10 cellular contexts compared by ENCODE assay signal in genomic region chr10:61452229-61452651, GRCh38. TPM values are rescaled to one million over a fixed set of nuclear protein-coding genes. Genes with fewer than 3 reads are reported as not detected.
DNase-seq lines count a peak whose midpoint lies in the region; ATAC-seq and TF ChIP-seq lines count a peak whose summit lies in the region.
"Had no signal": no experiment of that assay in that cellular context is flagged by ENCODE, and none has a peak within 500 bp of the region (broad histone marks: within the 10 kb centered on the region; RNA-seq: fewer than 3 reads in every experiment).

No MANE protein-coding gene starts in this region.

- H3K36me3 ChIP-seq in colonic mucosa (no peaks in the 10 kb centered on the region), lower lobe of right lung (no peaks in the 10 kb centered on the region), thyroid gland (no peaks in the 10 kb centered on the region), PC-3 (ENCODE audit: low read depth, low read length) (no peaks in the 10 kb centered on the region)

- TF ChIP-seq CTCF in colonic mucosa (IDR thresholded peaks at IDR 0.05) (no peak), lower lobe of right lung (IDR thresholded peaks at IDR 0.05) (no peak), thyroid gland (IDR thresholded peaks at IDR 0.05) (no peak), PC-3 (conservative IDR thresholded peaks at IDR 0.05; ENCODE audit: low read depth, low read length) (no peak)

- H3K4me3 ChIP-seq in colonic mucosa = peak overlapping the region; percentile 35
- H3K4me3 ChIP-seq in lower lobe of right lung = peak overlapping the region; percentile 58
- H3K4me3 ChIP-seq in thyroid gland (replicated peaks in 1 of 3) = peak overlapping the region in 2 of 3 donors; percentile 14 to 49
- H3K4me3 ChIP-seq in PC-3 (ENCODE audit: low read length) = no peak overlapping the region

- H3K79me2 ChIP-seq in PC-3 (ENCODE audit: low read length) = no peaks in the 10 kb centered on the region

- H3K4me1 ChIP-seq in colonic mucosa (no peaks in the 10 kb centered on the region), lower lobe of right lung (peaks cover 24% of the 10 kb centered on the region), thyroid gland (peaks cover 29 to 30% of the 10 kb centered on the region in 2 donors), PC-3 (ENCODE audit: insufficient read depth, low read length) (no peaks in the 10 kb centered on the region)

- ATAC-seq in lower lobe of right lung (peak; percentile 7 to 25), PC-3 (no peak)

- BruUV-seq in PC-3 (replicated peaks; lab: Mats Ljungman, UMichigan) = no TSS peak

- H3K27me3 Mint-ChIP-seq in activated T-cell treated with anti-CD3 and anti-CD28 coated beads, Interleukin-2, amount 50 U/mL, for 24 hours = peaks cover 51% of the 10 kb centered on the region

- intact Hi-C loops in colonic mucosa (cut with DNase I) (no loop called here), lower lobe of right lung (cut with DNase I) (no loop called here), thyroid gland (cut with DNase I) (no loop called here), PC-3 (cut with micrococcal nuclease) (no loop called here)

- peak overlapping the region in 1 of 2 donors; percentile 69 for H3K9ac ChIP-seq in colonic mucosa (ENCODE audit: low read depth in 2 of 2, low read length in 2 of 2)
- no peak overlapping the region for H3K9ac ChIP-seq in PC-3 (ENCODE audit: low read length)

- CTCF ChIA-PET in PC-3 (lab: Charles Lee) = no interaction called here

- peaks cover 10% of the 10 kb centered on the region for H3K4me1 Mint-ChIP-seq in activated T-cell treated with anti-CD3 and anti-CD28 coated beads, Interleukin-2, amount 50 U/mL, for 24 hours (ENCODE audit: low read depth)
- H3K4me1 Mint-ChIP-seq: central memory CD8-positive, alpha-beta T cell had no signal

- H3K27me3 ChIP-seq in colonic mucosa (peaks cover 10% of the 10 kb centered on the region), lower lobe of right lung (ENCODE audit: low read depth) (peaks cover 17% of the 10 kb centered on the region), thyroid gland (no peaks in the 10 kb centered on the region), PC-3 (ENCODE audit: low read length) (no peaks in the 10 kb centered on the region)

- H3K27ac Mint-ChIP-seq in activated T-cell treated with anti-CD3 and anti-CD28 coated beads, Interleukin-2, amount 50 U/mL, for 24 hours = no peak overlapping the region
- H3K27ac Mint-ChIP-seq: CD8-positive, alpha-beta memory T cell had no signal

- H3K9me2 ChIP-seq in PC-3 (replicated peaks; ENCODE audit: low read length) = no peaks in the 10 kb centered on the region; the same call in 1 of the 2 replicates

- DNase-seq in activated T-cell treated with anti-CD3 and anti-CD28 coated beads, Interleukin-2, amount 50 U/mL, for 24 hours = peak; percentile 30
- DNase-seq in activated T-cell treated with anti-CD3 and anti-CD28 coated beads for 4 hours = no peak
- DNase-seq in colonic mucosa = no peak
- no peak for DNase-seq in lower lobe of right lung
- DNase-seq in thyroid gland = peak; percentile 19 to 49
- DNase-seq in PC-3 = no peak
- no peak for DNase-seq in GM03348 (ENCODE audit: low spot score)
- DNase-seq in stimulated activated CD4-positive, alpha-beta T cell treated with anti-CD3 and anti-CD28 coated beads, Interleukin-4, amount 100 ng/mL, for 24 hours = no peak
- DNase-seq: CD8-positive, alpha-beta memory T cell had no signal

- no peak overlapping the region for H2AFZ ChIP-seq in PC-3 (ENCODE audit: low read length)

- no peaks in the 10 kb centered on the region for H3F3A ChIP-seq in PC-3 (ENCODE audit: low read length, unreplicated experiment)

- POLR2A ChIA-PET in PC-3 (lab: Charles Lee; ENCODE audit: unreplicated experiment) = no interaction called here

- H3K27ac ChIP-seq in colonic mucosa (no peak overlapping the region), lower lobe of right lung (no peak overlapping the region), thyroid gland (no peak overlapping the region), PC-3 (ENCODE audit: low read length) (no peak overlapping the region)

- no peaks in the 10 kb centered on the region for H3K36me3 Mint-ChIP-seq in activated T-cell treated with anti-CD3 and anti-CD28 coated beads, Interleukin-2, amount 50 U/mL, for 24 hours (ENCODE audit: low read depth)
- H3K36me3 Mint-ChIP-seq: CD8-positive, alpha-beta memory T cell had no signal

- peak overlapping the region; percentile 52 for H3K4me3 Mint-ChIP-seq in activated T-cell treated with anti-CD3 and anti-CD28 coated beads, Interleukin-2, amount 50 U/mL, for 24 hours
- H3K4me3 Mint-ChIP-seq: central memory CD8-positive, alpha-beta T cell had no signal

- TF ChIP-seq POLR2A in thyroid gland (IDR thresholded peaks at IDR 0.05) = no peak

- 4 to 25% methylated on average over 9 to 23 of the region's 24 CpGs for WGBS in thyroid gland, 2 donors

- H4K20me1 ChIP-seq in PC-3 (ENCODE audit: low read length) = no peaks in the 10 kb centered on the region

- H3K9me3 Mint-ChIP-seq in activated T-cell treated with anti-CD3 and anti-CD28 coated beads, Interleukin-2, amount 50 U/mL, for 24 hours = no peaks in the 10 kb centered on the region
- H3K9me3 Mint-ChIP-seq: CD8-positive, alpha-beta memory T cell; central memory CD8-positive, alpha-beta T cell had no signal

- no peak overlapping the region for H3K4me2 ChIP-seq in PC-3 (ENCODE audit: low read length)

- H3K9me3 ChIP-seq in colonic mucosa = no peaks in the 10 kb centered on the region
- H3K9me3 ChIP-seq in lower lobe of right lung = no peaks in the 10 kb centered on the region
- H3K9me3 ChIP-seq in thyroid gland = no peaks in the 10 kb centered on the region
- no peaks in the 10 kb centered on the region for H3K9me3 ChIP-seq in PC-3 (ENCODE audit: low read length)

RNA-seq across cellular contexts. Expression of gene TMEM26, which starts 0.9 kb away (rescaled TPM):
- total RNA-seq in colonic mucosa (under 1 TPM; 0.32 to 0.50 TPM), lower lobe of right lung (1.1 TPM), thyroid gland (under 1 TPM; 0.29 to 0.89 (median 0.54) TPM), PC-3 (2014; rRNA removed) (0.12 TPM in 1 of 2 replicates, not detected in the other)
- total RNA-seq: CD8-positive, alpha-beta memory T cell had no signal

Comparison
In these comparisons a context has a peak if more than half of its experiments do, and no peak if none do; other contexts are left out.
1. DNase-seq: peak in activated T-cell treated with anti-CD3 and anti-CD28 coated beads, Interleukin-2, amount 50 U/mL, for 24 hours (single experiment) and thyroid gland (2 of 2); none in activated T-cell treated with anti-CD3 and anti-CD28 coated beads for 4 hours (single experiment), colonic mucosa (single experiment), lower lobe of right lung (single experiment), PC-3 (single experiment), GM03348 (single experiment) and stimulated activated CD4-positive, alpha-beta T cell treated with anti-CD3 and anti-CD28 coated beads, Interleukin-4, amount 100 ng/mL, for 24 hours (single experiment).